ENCODE assay signal across 9 cellular contexts in genomic region chr11:128890543-128891409, GRCh38. TPM values are rescaled to one million over a fixed set of nuclear protein-coding genes. Genes with fewer than 3 reads are reported as not detected.
DNase-seq lines count a peak whose midpoint lies in the region; ATAC-seq, FAIRE-seq and TF ChIP-seq lines count a peak whose summit lies in the region.
"Had no signal": no experiment of that assay in that cellular context is flagged by ENCODE, and none has a peak within 500 bp of the region (broad histone marks: within the 10 kb centered on the region; RNA-seq: fewer than 3 reads in every experiment).

TSS of gene KCNJ5 (plus strand) at chr11:128891356. CDS start at chr11:128911274, 19,918 bp downstream.

- ATAC-seq in body of pancreas (peak; percentile 31), HG02678 (IDR thresholded peaks at IDR 0.05; ENCODE audit: unreplicated experiment) (no peak)
- ATAC-seq in stimulated activated naive B cell treated with anti-CD40 and anti-IgM and Interleukin-4, amounts not matched to agents 10 μg/mL and 1 μg/mL and 100 μg/mL, for 72 hours (replicated peaks): peak; percentile 32 to 42

- 1% methylated on average over 75 of the region's 86 CpGs; no CpG with 5 or more reads in 1 of the 2 donors for WGBS in body of pancreas, 2 donors

- H4K20me1 ChIP-seq in keratinocyte (ENCODE audit: control insufficient read depth, extremely low read depth, insufficient read depth, low read length): no peaks in the 10 kb centered on the region

- H3K36me3 ChIP-seq in body of pancreas (replicated peaks in 1 of 2; ENCODE audit: insufficient read depth in 1 of 2, low read depth in 2 of 2): no peaks in the 10 kb centered on the region
- H3K36me3 ChIP-seq in keratinocyte (ENCODE audit: control insufficient read depth in 2 of 2, extremely low read depth in 1 of 2, insufficient read depth in 2 of 2, low read length in 2 of 2): no peaks in the 10 kb centered on the region

- H3K4me1 ChIP-seq in body of pancreas: peaks cover 88% of the 10 kb centered on the region
- peaks cover 30% of the 10 kb centered on the region for H3K4me1 ChIP-seq in keratinocyte (ENCODE audit: control insufficient read depth, extremely low read depth, insufficient read depth, low read length)

- H3K4me2 ChIP-seq in keratinocyte (ENCODE audit: control insufficient read depth, extremely low read depth, insufficient read depth, low read depth, low read length): peak within 1 kb of the TSS; percentile 85

- FAIRE-seq in keratinocyte (lab: Jason Lieb, UNC): no peak
- FAIRE-seq: endometrium had no signal

- dilution Hi-C loops in keratinocyte (cut with MboI; ENCODE audit: extremely low pct_ligation_motif_present, low sequenced_read_pairs): no loop called here

- H3K9me1 ChIP-seq in keratinocyte (ENCODE audit: control insufficient read depth, extremely low read depth, insufficient read depth, low read length): no peaks in the 10 kb centered on the region

- H3K9ac ChIP-seq in keratinocyte (ENCODE audit: control insufficient read depth, extremely low read depth, insufficient read depth, low read length): peak within 1 kb of the TSS; percentile 22

- H3K4me3 Mint-ChIP-seq in stimulated activated naive B cell treated with anti-CD40 and anti-IgM and Interleukin-4, amounts not matched to agents 10 μg/mL and 1 μg/mL and 100 μg/mL, for 72 hours: peak within 1 kb of the TSS; percentile 70 to 71

- no peaks in the 10 kb centered on the region for H3K36me3 Mint-ChIP-seq in stimulated activated naive B cell treated with anti-CD40 and anti-IgM and Interleukin-4, amounts not matched to agents 10 μg/mL and 1 μg/mL and 100 μg/mL, for 72 hours

- H3K79me2 ChIP-seq in keratinocyte (ENCODE audit: control insufficient read depth, insufficient read depth, low read length): no peaks in the 10 kb centered on the region

- H3K9me3 Mint-ChIP-seq in stimulated activated naive B cell treated with anti-CD40 and anti-IgM and Interleukin-4, amounts not matched to agents 10 μg/mL and 1 μg/mL and 100 μg/mL, for 72 hours: no peaks in the 10 kb centered on the region

- intact Hi-C loops in body of pancreas (cut with DNase I): no loop called here

- peak within 1 kb of the TSS; percentile 17 to 68 for H3K4me3 ChIP-seq in body of pancreas
- peak within 1 kb of the TSS; percentile 31 to 72 (median 66) for H3K4me3 ChIP-seq in keratinocyte (ENCODE audit: control insufficient read depth in 2 of 3, extremely low read depth in 1 of 3, insufficient read depth in 2 of 3, low read depth in 1 of 3, low read length in 3 of 3)

- no peaks in the 10 kb centered on the region for H3K9me3 ChIP-seq in body of pancreas
- no peaks in the 10 kb centered on the region for H3K9me3 ChIP-seq in keratinocyte (ENCODE audit: control insufficient read depth, low read depth, low read length)

- H3K27me3 ChIP-seq in body of pancreas: no peaks in the 10 kb centered on the region
- H3K27me3 ChIP-seq in keratinocyte (ENCODE audit: control insufficient read depth, extremely low read depth, insufficient read depth, low read length): peaks cover 13% of the 10 kb centered on the region

- TF ChIP-seq CTCF in body of pancreas (IDR thresholded peaks at IDR 0.05) (no peak), keratinocyte (optimal IDR thresholded peaks at IDR 0.05 in 1 of 3, IDR thresholded peaks at IDR 0.05 in 1 of 3, conservative IDR thresholded peaks at IDR 0.05 in 1 of 3; ENCODE audit: extremely low read depth in 1 of 3, insufficient read depth in 2 of 3, low read length in 3 of 3) (peak in 1 of 3 experiments; percentile 5)

- peaks cover 76 to 89% of the 10 kb centered on the region in 2 donors for H3K27me3 Mint-ChIP-seq in stimulated activated naive B cell treated with anti-CD40 and anti-IgM and Interleukin-4, amounts not matched to agents 10 μg/mL and 1 μg/mL and 100 μg/mL, for 72 hours

- DNase-seq in CD1c-positive myeloid dendritic cell (ENCODE audit: extremely low spot score) (peak; percentile 14), NCI-H1417 treated with DMSO at 0.1 percent for 48 hours (lab: John Stamatoyannopoulos, UW) (peak; percentile 17), body of pancreas (peak; percentile 56 to 66 (median 60)), keratinocyte (ENCODE audit: low read depth, low spot score) (no peak), HK-2 (ENCODE audit: unreplicated experiment) (no peak)
- DNase-seq in stimulated activated naive B cell treated with anti-CD40 and anti-IgM and Interleukin-4, amounts not matched to agents 10 μg/mL and 1 μg/mL and 100 μg/mL, for 72 hours: no peak
- DNase-seq in effector CD8-positive, alpha-beta T cell (lab: John Stamatoyannopoulos, UW): no peak

- H3K27ac ChIP-seq in body of pancreas (peak within 1 kb of the TSS; percentile 79 to 87 (median 82)), keratinocyte (ENCODE audit: control insufficient read depth, insufficient read depth, low read length) (no peak within 1 kb of the TSS)

- peak within 1 kb of the TSS; percentile 88 for H2AFZ ChIP-seq in keratinocyte (ENCODE audit: control insufficient read depth, low read length)

- H3K27ac Mint-ChIP-seq in stimulated activated naive B cell treated with anti-CD40 and anti-IgM and Interleukin-4, amounts not matched to agents 10 μg/mL and 1 μg/mL and 100 μg/mL, for 72 hours: no peak within 1 kb of the TSS

- TF ChIP-seq POLR2A in body of pancreas (IDR thresholded peaks at IDR 0.05): peak in 2 of 3 donors; percentile 9 to 17

- peaks cover 17 to 38% of the 10 kb centered on the region in 2 donors for H3K4me1 Mint-ChIP-seq in stimulated activated naive B cell treated with anti-CD40 and anti-IgM and Interleukin-4, amounts not matched to agents 10 μg/mL and 1 μg/mL and 100 μg/mL, for 72 hours

RNA-seq across cellular contexts. Expression of gene KCNJ5, which starts in this region (rescaled TPM):
- total RNA-seq in body of pancreas: 10 to 100 TPM in 1 of 2 donors, 1 to 10 TPM in 1; 6.3 to 13.7 TPM
- polyA plus RNA-seq in keratinocyte: 0.59 to 1.4 TPM (median 0.77 TPM) in 3 replicates
- 0.24 TPM for polyA plus RNA-seq in keratinocyte (2011; ENCODE audit: low read depth)
- polyA plus RNA-seq in keratinocyte (2011; cell fraction: cytosol; rRNA removed): 0.58 and 0.71 TPM in 2 replicates
- polyA plus RNA-seq in keratinocyte (2011; cell fraction: nucleus; rRNA removed): 1.2 and 1.6 TPM in 2 replicates
- 0.52 and 0.69 TPM in 2 replicates for polyA plus RNA-seq in keratinocyte (2012; ENCODE audit: low replicate concordance)
- polyA minus RNA-seq in keratinocyte: 0.38 to 2.1 TPM (median 1.0 TPM) in 3 replicates
- polyA minus RNA-seq in keratinocyte (2011; cell fraction: cytosol; rRNA and poly(A)+ RNA removed): 1.3 TPM
- polyA minus RNA-seq in keratinocyte (2011; cell fraction: nucleus; rRNA and poly(A)+ RNA removed): 0.74 and 1.6 TPM in 2 replicates

Comparison
In these comparisons a context has a peak if more than half of its experiments do, and no peak if none do; other contexts are left out.
1. DNase-seq: peak in CD1c-positive myeloid dendritic cell (single experiment), NCI-H1417 treated with DMSO at 0.1 percent for 48 hours (single experiment) and body of pancreas (4 of 4); none in keratinocyte (single experiment), stimulated activated naive B cell treated with anti-CD40 and anti-IgM and Interleukin-4, amounts not matched to agents 10 μg/mL and 1 μg/mL and 100 μg/mL, for 72 hours (single experiment), effector CD8-positive, alpha-beta T cell (single experiment) and HK-2 (single experiment).